ENCODE assay signal across 26 cellular contexts in the genomic region with DNA sequence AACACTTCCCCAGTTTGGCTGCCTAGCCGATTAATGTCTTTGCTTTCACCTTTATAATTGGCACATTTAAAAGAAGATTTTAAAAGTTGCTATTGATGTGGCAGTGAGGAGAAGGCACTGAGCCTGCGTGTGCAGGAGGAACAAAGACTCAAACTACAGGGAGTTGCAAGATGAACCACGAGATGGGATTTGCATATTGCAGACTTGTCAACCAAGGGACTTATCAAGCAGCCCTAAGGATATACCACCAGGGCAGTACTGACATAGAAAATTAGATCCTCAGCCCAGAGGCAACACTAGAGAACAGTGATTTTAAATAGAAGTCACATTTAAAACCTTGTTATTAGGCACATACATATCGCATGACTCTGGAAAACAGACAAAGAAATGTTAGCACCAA.
"Had no signal": no experiment of that assay in that cellular context is flagged by ENCODE, and none has a peak within 500 bp of the region (broad histone marks: within the 10 kb centered on the region; RNA-seq: fewer than 3 reads in every experiment).

No MANE protein-coding gene starts in this region.

- H3K4me1 Mint-ChIP-seq: natural killer cell; stimulated activated effector memory CD8-positive, alpha-beta T cell treated with anti-CD3 and anti-CD28 coated beads, Interleukin-12 subunit alpha, Interleukin-12 subunit beta, amount 100 ng/mL, for 72 hours had no signal

- FAIRE-seq: TTC549 had no signal

- H3K27ac Mint-ChIP-seq: activated naive CD4-positive, alpha-beta T cell treated with anti-CD3 and anti-CD28 coated beads, Interleukin-2, amount 50 U/mL, for 72 hours; mesothelial cell of epicardium; natural killer cell; stimulated activated effector memory CD8-positive, alpha-beta T cell treated with anti-CD3 and anti-CD28 coated beads, Interleukin-12 subunit alpha, Interleukin-12 subunit beta, amount 100 ng/mL, for 72 hours had no signal

- H3K4me3 ChIP-seq: colonic mucosa, dorsolateral prefrontal cortex, esophagus squamous epithelium, gastrocnemius medialis, right lobe of liver, skin epidermis, stomach, vagina had no signal

- DNase-seq: activated CD4-positive, alpha-beta T cell treated with anti-CD3 and anti-CD28 coated beads for 1 hour; activated CD4-positive, alpha-beta T cell treated with anti-CD3 and anti-CD28 coated beads, Interleukin-2, amount 50 U/mL, for 1 hour; activated T-cell treated with anti-CD3 and anti-CD28 coated beads, Interleukin-2, amount 50 U/mL, for 1 hour; aorta; brain microvascular endothelial cell; central memory CD4-positive, alpha-beta T cell; colonic mucosa; dorsolateral prefrontal cortex; esophagus squamous epithelium; gastrocnemius medialis; hypothalamus; left ventricle myocardium superior; mammary epithelial cell; natural killer cell; occipital lobe; right lobe of liver; stimulated activated CD4-positive, alpha-beta T cell treated with anti-CD3 and anti-CD28 coated beads, Interleukin-2, amount 100 ng/mL, for 24 hours; stomach; trophoblast cell; WERI-Rb-1 had no signal

- H3K36me3 ChIP-seq: brain microvascular endothelial cell, colonic mucosa, esophagus squamous epithelium, gastrocnemius medialis, right lobe of liver, stomach, vagina, WERI-Rb-1 had no signal

- H3K9me3 Mint-ChIP-seq: mesothelial cell of epicardium; stimulated activated effector memory CD8-positive, alpha-beta T cell treated with anti-CD3 and anti-CD28 coated beads, Interleukin-12 subunit alpha, Interleukin-12 subunit beta, amount 100 ng/mL, for 72 hours had no signal

- H3K27me3 ChIP-seq: brain microvascular endothelial cell, colonic mucosa, dorsolateral prefrontal cortex, esophagus squamous epithelium, gastrocnemius medialis, right lobe of liver, stomach, vagina had no signal

- ATAC-seq: activated naive CD4-positive, alpha-beta T cell treated with anti-CD3 and anti-CD28 coated beads, Interleukin-2, amount 50 U/mL, for 72 hours; gastrocnemius medialis; left ventricle myocardium superior; natural killer cell; right lobe of liver; stimulated activated effector memory CD8-positive, alpha-beta T cell treated with anti-CD3 and anti-CD28 coated beads, Interleukin-12 subunit alpha, Interleukin-12 subunit beta, amount 100 ng/mL, for 72 hours had no signal

- H3K4me3 Mint-ChIP-seq: mesothelial cell of epicardium; natural killer cell; stimulated activated effector memory CD8-positive, alpha-beta T cell treated with anti-CD3 and anti-CD28 coated beads, Interleukin-12 subunit alpha, Interleukin-12 subunit beta, amount 100 ng/mL, for 72 hours had no signal

- H3K36me3 Mint-ChIP-seq: mesothelial cell of epicardium; natural killer cell; stimulated activated effector memory CD8-positive, alpha-beta T cell treated with anti-CD3 and anti-CD28 coated beads, Interleukin-12 subunit alpha, Interleukin-12 subunit beta, amount 100 ng/mL, for 72 hours had no signal

- H3K9me3 ChIP-seq: colonic mucosa, esophagus squamous epithelium, gastrocnemius medialis, right lobe of liver, stomach, vagina had no signal

- H3K27ac ChIP-seq: brain microvascular endothelial cell, colonic mucosa, esophagus squamous epithelium, gastrocnemius medialis, right lobe of liver, skin epidermis, stomach, vagina, WERI-Rb-1 had no signal

- H3K4me1 ChIP-seq: colonic mucosa, gastrocnemius medialis, right lobe of liver had no signal
